ENCODE assay signal across 8 cellular contexts in the genomic region with DNA sequence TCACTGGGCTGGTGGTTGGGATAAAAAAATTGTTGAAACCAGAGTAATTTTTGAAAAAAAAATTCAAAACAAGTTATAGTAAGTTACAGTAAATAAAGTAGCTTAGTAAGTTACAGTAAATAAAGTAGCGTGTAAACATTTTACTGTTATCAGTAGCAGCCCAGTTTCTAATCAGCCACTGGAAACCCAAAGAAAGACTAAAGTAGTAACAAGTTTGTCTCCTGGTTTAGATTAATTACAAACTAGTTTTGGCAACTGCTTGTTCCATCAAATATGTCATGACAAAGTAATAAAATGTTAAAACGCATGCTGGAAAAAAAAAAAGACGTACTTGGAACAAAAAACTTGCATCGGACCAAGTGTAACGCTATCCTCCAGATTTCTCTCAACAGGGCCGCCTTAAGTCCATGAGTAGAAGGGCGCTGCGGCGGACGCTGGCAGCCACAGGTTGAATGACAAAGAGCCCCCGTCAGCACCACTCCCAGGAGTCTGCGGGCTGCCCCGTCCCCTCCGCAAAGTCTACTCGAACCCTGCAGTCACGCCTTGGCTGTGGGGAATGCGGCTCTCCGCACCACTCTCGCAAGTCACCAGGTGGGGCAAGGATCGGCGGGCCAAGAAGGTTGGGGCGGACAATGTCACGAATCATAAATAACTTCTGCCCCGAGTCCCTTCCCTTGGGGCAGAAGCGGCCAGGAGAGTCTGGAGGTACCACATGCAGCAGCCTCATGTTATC. TPM values are rescaled to one million over a fixed set of nuclear protein-coding genes. Genes with fewer than 3 reads are reported as not detected.
A peak's percentile ranks its signal among the peaks of the same experiment; 100 is the strongest.
DNase-seq lines count a peak whose midpoint lies in the region; ATAC-seq and TF ChIP-seq lines count a peak whose summit lies in the region.

No MANE protein-coding gene starts in this region.

- 0 out of 2 replicates have a peak overlapping the region, but pooled peaks have one; percentile 14 for H4K5ac ChIP-seq in IMR-90 (ENCODE audit: low read depth, low read length)

- no peak overlapping the region; a peak in 2 of 4 replicates for H4K8ac ChIP-seq in IMR-90 (ENCODE audit: low read depth in 2 of 2, low read length in 2 of 2)

- H3K23ac ChIP-seq in IMR-90 (ENCODE audit: low read depth, low read length): peak overlapping the region; percentile 82

- H3K4me1 ChIP-seq in IMR-90 (ENCODE audit: control insufficient read depth, insufficient read depth, low read length) (no peaks in the 10 kb centered on the region), parathyroid adenoma (no peaks in the 10 kb centered on the region), urinary bladder (ENCODE audit: insufficient read depth) (peaks cover 2% of the 10 kb centered on the region)

- peak overlapping the region; percentile 97 for H2AFZ ChIP-seq in IMR-90 (replicated peaks; ENCODE audit: low read length, poor library complexity)
- H2AFZ ChIP-seq in parathyroid adenoma: peak overlapping the region; percentile 94

- H3K79me1 ChIP-seq in IMR-90 (ENCODE audit: low read depth in 1 of 2, low read length in 2 of 2): peaks cover 22 to 59% of the 10 kb centered on the region in 2 experiments

- peak overlapping the region; percentile 94 for H2AK9ac ChIP-seq in IMR-90 (replicated peaks; ENCODE audit: low read depth, low read length, poor library complexity)

- no peak for TF ChIP-seq CTCF in IMR-90 (conservative IDR thresholded peaks at IDR 0.05; ENCODE audit: low read depth, low read length)
- no peak for TF ChIP-seq CTCF in parathyroid adenoma (IDR thresholded peaks at IDR 0.05)

- peaks cover 2% of the 10 kb centered on the region; the same call in 1 of the 2 replicates for H3K9me1 ChIP-seq in IMR-90 (ENCODE audit: insufficient read depth, low read length)

- no peaks in the 10 kb centered on the region for H3K36me3 ChIP-seq in IMR-90 (ENCODE audit: control insufficient read depth, insufficient read depth, low read length)
- no peaks in the 10 kb centered on the region for H3K36me3 ChIP-seq in parathyroid adenoma (ENCODE audit: control insufficient read depth, insufficient read depth, low read length)
- H3K36me3 ChIP-seq in urinary bladder (ENCODE audit: insufficient read depth): no peaks in the 10 kb centered on the region

- ATAC-seq in GM21528 (IDR thresholded peaks at IDR 0.05; ENCODE audit: low FRiP score, unreplicated experiment) (peak; percentile 25), IMR-90 (ENCODE audit: low read depth) (peak; percentile 8), Right ventricle myocardium superior (ENCODE audit: poor library complexity) (peak; percentile 38)

- H2BK5ac ChIP-seq in IMR-90 (ENCODE audit: low read depth, low read length, poor library complexity, severe bottlenecking): peak overlapping the region; percentile 80

- H3K56ac ChIP-seq in IMR-90 (ENCODE audit: extremely low read depth, insufficient read depth, low read length): peak overlapping the region; percentile 67; the same call in 1 of the 2 replicates

- H3K4me3 ChIP-seq in IMR-90 (ENCODE audit: insufficient read depth, low read depth, low read length): peak overlapping the region; percentile 80
- H3K4me3 ChIP-seq in parathyroid adenoma (ENCODE audit: low read depth, low read length): peak overlapping the region; percentile 79
- H3K4me3 ChIP-seq in urinary bladder (ENCODE audit: low read depth, low read length): peak overlapping the region; percentile 54

- no peak overlapping the region for H2BK20ac ChIP-seq in IMR-90 (ENCODE audit: low read depth, low read length)

- H2BK15ac ChIP-seq in IMR-90 (ENCODE audit: low read depth, low read length): no peak overlapping the region

- TSS peak; percentile 67 for BruUV-seq in IMR-90 (replicated peaks; lab: Mats Ljungman, UMichigan)

- CTCF ChIA-PET in IMR-90 (lab: Yijun Ruan, JAX): interaction anchor here (0.6 to 2.5 kb wide), 2 partner anchors 87 to 118 kb away, joined by 3 to 13 read pairs; no protein-coding TSS in a partner anchor

- no peaks in the 10 kb centered on the region for H3K27me3 ChIP-seq in IMR-90 (ENCODE audit: control insufficient read depth, insufficient read depth, low read length)
- no peaks in the 10 kb centered on the region for H3K27me3 ChIP-seq in parathyroid adenoma (ENCODE audit: control insufficient read depth, insufficient read depth, low read length)

- 0 out of 2 replicates have a peak, but pooled peaks cover 13% of the 10 kb centered on the region for H4K20me1 ChIP-seq in IMR-90 (ENCODE audit: insufficient read depth, low read length)

- no peaks in the 10 kb centered on the region for H3K79me2 ChIP-seq in parathyroid adenoma

- peak overlapping the region; percentile 65; the same call in 1 of the 2 replicates for H2AK5ac ChIP-seq in IMR-90 (ENCODE audit: low read depth, low read length)

- TF ChIP-seq RAD21 in IMR-90 (IDR thresholded peaks at IDR 0.05; ENCODE audit: low read length): no peak

- peak overlapping the region; percentile 96 for H3K4me2 ChIP-seq in IMR-90 (ENCODE audit: low read depth, low read length)
- peak overlapping the region; percentile 91 for H3K4me2 ChIP-seq in parathyroid adenoma (ENCODE audit: low read length)

- H3K9ac ChIP-seq in IMR-90 (ENCODE audit: low read depth, low read length): peak overlapping the region; percentile 82
- no peak overlapping the region for H3K9ac ChIP-seq in parathyroid adenoma

- H2BK120ac ChIP-seq in IMR-90 (ENCODE audit: low read depth, low read length): peak overlapping the region; percentile 39; the same call in 1 of the 2 replicates

- peak overlapping the region; percentile 50; the same call in 1 of the 2 replicates for H4K91ac ChIP-seq in IMR-90 (ENCODE audit: insufficient read depth, low read depth, low read length)

- 0% methylated on average over 1 of the region's 25 CpGs; no CpG with 5 or more reads in 1 of the 2 experiments for WGBS in IMR-90 (ENCODE audit: extremely low coverage in 2 of 2, insufficient read length in 1 of 2), 2 experiments
- 2% methylated on average over 25 of the region's 25 CpGs for WGBS in urinary bladder

- peak overlapping the region; percentile 43; the same call in 1 of the 2 replicates for H3K18ac ChIP-seq in IMR-90 (ENCODE audit: low read depth, low read length)

- TF ChIP-seq POLR2A in IMR-90 (IDR thresholded peaks at IDR 0.05; ENCODE audit: low read depth, low read length): no peak

- intact Hi-C loops in IMR-90 (cut with micrococcal nuclease): loop anchor here (1.0 to 10.0 kb wide), 2 partner anchors 87 to 240 kb away; partner anchors contain the start of gene PPM1J
- intact Hi-C loops in Right ventricle myocardium superior (cut with DNase I): loop anchor here (5.0 kb wide), 2 partner anchors 42 to 73 kb away; no protein-coding TSS in a partner anchor

- dilution Hi-C loops in IMR-90 (cut with HindIII; ENCODE audit: low sequenced_read_pairs, unreplicated experiment): no loop called here

- H3K9me3 ChIP-seq in IMR-90 (ENCODE audit: control insufficient read depth, insufficient read depth, low read length): no peaks in the 10 kb centered on the region
- no peaks in the 10 kb centered on the region for H3K9me3 ChIP-seq in parathyroid adenoma (ENCODE audit: control insufficient read depth, low read length)

- H3K27ac ChIP-seq in IMR-90 (ENCODE audit: insufficient read depth, low read length): peak overlapping the region; percentile 88
- no peak overlapping the region for H3K27ac ChIP-seq in parathyroid adenoma
- H3K27ac ChIP-seq in urinary bladder (ENCODE audit: low read depth): no peak overlapping the region

- POLR2A ChIA-PET in IMR-90 (lab: Charles Lee; ENCODE audit: unreplicated experiment): interaction anchor here (0.6 to 0.9 kb wide), 2 partner anchors 18 to 39 kb away, joined by 3 to 14 read pairs; no protein-coding TSS in a partner anchor

- H3K4ac ChIP-seq in IMR-90 (ENCODE audit: low read depth, low read length): peak overlapping the region; percentile 72

- DNase-seq in DMS53 treated with DMSO at 0.1 percent for 48 hours (lab: John Stamatoyannopoulos, UW; ENCODE audit: unreplicated experiment): peak; percentile 58
- peak; percentile 61 for DNase-seq in IMR-90
- peak; percentile 56 for DNase-seq in SK-MEL-5 (ENCODE audit: low read depth, low spot score)
- DNase-seq in activated naive CD4-positive, alpha-beta T cell treated with anti-CD3 and anti-CD28 coated beads, Interleukin-2, amount 50 U/mL, for 16 hours: peak; percentile 60
- peak; percentile 75 for DNase-seq in Right ventricle myocardium superior

- in situ Hi-C loops in IMR-90 (cut with MboI; ENCODE audit: low sequenced_read_pairs): loop anchor here (10.0 kb wide), 1 partner anchor 240 kb away; the partner anchor contains the start of gene PPM1J
- in situ Hi-C loops in SK-MEL-5 (cut with HindIII; ENCODE audit: low pct_unique_long_range_greater_than_20kb, low sequenced_read_pairs): no loop called here

- H3K14ac ChIP-seq in IMR-90 (replicated peaks; ENCODE audit: low read depth, low read length): peak overlapping the region; percentile 11

TF ChIP-seq in IMR-90, 13 proteins besides CTCF, POLR2A, EP300 and RAD21:
- TF ChIP-seq MXI1 (IDR thresholded peaks at IDR 0.05; ENCODE audit: borderline replicate concordance, low read depth, low read length) (no peak), BHLHE40 (IDR thresholded peaks at IDR 0.05; ENCODE audit: low read depth, low read length) (0 out of 2 replicates have a peak, but pooled peaks have one; percentile 1)

RNA-seq across cellular contexts. Expression of gene SLC16A1, which starts 0.9 kb away (rescaled TPM):
- total RNA-seq in IMR-90 (2012; rRNA removed) (156 and 187 TPM in 2 replicates), Right ventricle myocardium superior (130 TPM), urinary bladder (67.6 TPM)
- polyA plus RNA-seq in IMR-90 (2012; rRNA removed) (27.6 and 32.9 TPM in 2 replicates), urinary bladder (40.2 TPM)
- polyA plus RNA-seq in IMR-90 (2012; cell fraction: cytosol; rRNA removed): 37.9 and 47.3 TPM in 2 replicates
- 14.6 and 32.9 TPM in 2 replicates for polyA plus RNA-seq in IMR-90 (2012; cell fraction: nucleus; rRNA removed; ENCODE audit: low replicate concordance)
- 73.6 and 74.7 TPM in 2 replicates for total RNA-seq in SK-MEL-5 (2014; rRNA removed; shearing (Covaris generic))
- 40.8 and 43.7 TPM in 2 replicates for polyA plus RNA-seq in SK-MEL-5 (2015; cell fraction: cytosol; rRNA removed)
- polyA plus RNA-seq in SK-MEL-5 (2015; cell fraction: nucleus; rRNA removed): 18.4 and 22.2 TPM in 2 replicates
